In genomic region chr11:6607190-6607635, GRCh38 we compare ENCODE assay signal across 8 cellular contexts. TPM values are rescaled to one million over a fixed set of nuclear protein-coding genes. Genes with fewer than 3 reads are reported as not detected.
DNase-seq lines count a peak whose midpoint lies in the region; ATAC-seq and TF ChIP-seq lines count a peak whose summit lies in the region.

No MANE protein-coding gene starts in this region.

- peaks cover 37% of the 10 kb centered on the region for H3K36me3 ChIP-seq in CD4-positive, alpha-beta memory T cell (ENCODE audit: insufficient read depth, low read length)
- peaks cover 25% of the 10 kb centered on the region; the same call in 1 of the 2 replicates for H3K36me3 ChIP-seq in PC-3 (ENCODE audit: low read depth, low read length)

- CTCF ChIA-PET in CD4-positive, alpha-beta memory T cell (lab: Charles Lee; ENCODE audit: partially characterized antibody) = interaction anchor here (1.0 to 7.6 kb wide), 6 partner anchors 11 to 228 kb away, joined by 4 to 109 read pairs (median 4); partner anchors contain the start of genes MRPL17 and TPP1
- CTCF ChIA-PET in PC-3 (lab: Charles Lee) (no interaction called here), GM10248 (lab: Yijun Ruan, JAX) (interaction anchor here (0.9 to 3.8 kb wide), 4 partner anchors 11 to 89 kb away, joined by 3 to 22 read pairs (median 12); partner anchors contain the start of genes MRPL17 and TPP1)

- H3K27ac Mint-ChIP-seq in CD4-positive, alpha-beta memory T cell = peak overlapping the region in 5 of 7 donors; percentile 62 to 95 (median 87)
- H3K27ac Mint-ChIP-seq in osteocyte (ENCODE audit: unreplicated experiment) = no peak overlapping the region

- H3K4me1 ChIP-seq in CD4-positive, alpha-beta memory T cell (ENCODE audit: insufficient read depth, low read length) = peaks cover 73% of the 10 kb centered on the region
- H3K4me1 ChIP-seq in PC-3 (ENCODE audit: insufficient read depth, low read length) = peaks cover 37% of the 10 kb centered on the region

- no peaks in the 10 kb centered on the region for H3K27me3 Mint-ChIP-seq in CD4-positive, alpha-beta memory T cell
- H3K27me3 Mint-ChIP-seq in osteocyte (ENCODE audit: unreplicated experiment) = no peaks in the 10 kb centered on the region

- H3K9me2 ChIP-seq in PC-3 (replicated peaks; ENCODE audit: low read length) = no peaks in the 10 kb centered on the region

- no peak for ATAC-seq in PC-3
- no peak for ATAC-seq in HG03135 (IDR thresholded peaks at IDR 0.05; ENCODE audit: unreplicated experiment)
- ATAC-seq in stimulated activated naive CD8-positive, alpha-beta T cell treated with anti-CD3 and anti-CD28 coated beads, Interleukin-15, Interleukin-2, amounts not matched to agents 100 U/mL and 50 U/mL, for 24 hours = no peak

- POLR2A ChIA-PET in CD4-positive, alpha-beta memory T cell (lab: Charles Lee; ENCODE audit: partially characterized antibody) = interaction anchor here (0.9 to 9.6 kb wide), 6 partner anchors 10 to 126 kb away, joined by 3 to 172 read pairs (median 6); partner anchors contain the start of genes ARFIP2, MRPL17, TIMM10B and TPP1
- POLR2A ChIA-PET in PC-3 (lab: Charles Lee; ENCODE audit: unreplicated experiment) (no interaction called here), GM10248 (lab: Yijun Ruan, JAX) (interaction anchor here (1.4 kb wide), 1 partner anchor 76 kb away, joined by 4 read pairs; the partner anchor contains the start of gene MRPL17)

- peak overlapping the region in 5 of 8 donors; percentile 39 to 72 (median 51) for H3K4me3 Mint-ChIP-seq in CD4-positive, alpha-beta memory T cell
- H3K4me3 Mint-ChIP-seq in osteocyte (ENCODE audit: unreplicated experiment) = no peak overlapping the region

- H3K27me3 ChIP-seq in CD4-positive, alpha-beta memory T cell (ENCODE audit: insufficient read depth, low read length) = no peaks in the 10 kb centered on the region
- H3K27me3 ChIP-seq in PC-3 (ENCODE audit: low read length) = no peaks in the 10 kb centered on the region

- TF ChIP-seq CTCF in PC-3 (conservative IDR thresholded peaks at IDR 0.05; ENCODE audit: low read depth, low read length) (no peak), coronary artery (IDR thresholded peaks at IDR 0.05) (no peak), osteocyte (IDR thresholded peaks at IDR 0.05) (no peak), GM10248 (IDR thresholded peaks at IDR 0.05; ENCODE audit: control extremely low read depth, extremely low read depth, low read depth, missing control alignments) (no peak)

- no TSS peak for BruUV-seq in PC-3 (replicated peaks; lab: Mats Ljungman, UMichigan)

- H3K9me3 ChIP-seq in CD4-positive, alpha-beta memory T cell (ENCODE audit: control insufficient read depth in 1 of 2, low read length in 2 of 2) = no peaks in the 10 kb centered on the region
- H3K9me3 ChIP-seq in PC-3 (ENCODE audit: low read length) = no peaks in the 10 kb centered on the region

- intact Hi-C loops in CD4-positive, alpha-beta memory T cell (cut with micrococcal nuclease) = no loop called here
- intact Hi-C loops in PC-3 (cut with micrococcal nuclease) = loop anchor here (10.0 kb wide), 1 partner anchor 232 kb away; no protein-coding TSS in a partner anchor

- H3K9ac ChIP-seq in PC-3 (ENCODE audit: low read length) = no peak overlapping the region

- H3K79me2 ChIP-seq in PC-3 (ENCODE audit: low read length) = peaks cover 68% of the 10 kb centered on the region

- H3F3A ChIP-seq in PC-3 (ENCODE audit: low read length, unreplicated experiment) = peaks cover 5% of the 10 kb centered on the region

- H3K4me3 ChIP-seq in CD4-positive, alpha-beta memory T cell (ENCODE audit: low read length in 2 of 2) = no peak overlapping the region
- H3K4me3 ChIP-seq in PC-3 (ENCODE audit: low read length) = no peak overlapping the region
- peak overlapping the region; percentile 97 for H3K4me3 ChIP-seq in coronary artery

- DNase-seq in CD4-positive, alpha-beta memory T cell = peak in 1 of 5 donors; percentile 18
- DNase-seq in PC-3 (no peak), coronary artery (ENCODE audit: low spot score) (no peak), osteocyte (ENCODE audit: extremely low spot score, unreplicated experiment) (peak; percentile 13), GM10248 (ENCODE audit: extremely low spot score) (no peak), AG08396 (ENCODE audit: low spot score) (no peak)
- DNase-seq in stimulated activated naive CD8-positive, alpha-beta T cell treated with anti-CD3 and anti-CD28 coated beads, Interleukin-15, Interleukin-2, amounts not matched to agents 100 U/mL and 50 U/mL, for 24 hours = no peak

- H3K9me3 Mint-ChIP-seq in CD4-positive, alpha-beta memory T cell = no peaks in the 10 kb centered on the region
- H3K9me3 Mint-ChIP-seq in osteocyte (ENCODE audit: unreplicated experiment) = no peaks in the 10 kb centered on the region

- H3K4me1 Mint-ChIP-seq in CD4-positive, alpha-beta memory T cell = peaks cover 0 to 34% (median 29%) of the 10 kb centered on the region in 4 donors
- H3K4me1 Mint-ChIP-seq in osteocyte (ENCODE audit: unreplicated experiment) = peaks cover 23% of the 10 kb centered on the region

- peak overlapping the region; percentile 44 for H3K4me2 ChIP-seq in PC-3 (ENCODE audit: low read length)

- H3K27ac ChIP-seq in CD4-positive, alpha-beta memory T cell (ENCODE audit: low read depth, low read length) = peak overlapping the region; percentile 52
- H3K27ac ChIP-seq in PC-3 (ENCODE audit: low read length) = no peak overlapping the region
- peak overlapping the region; percentile 93 to 99 for H3K27ac ChIP-seq in coronary artery

- no peaks in the 10 kb centered on the region for H4K20me1 ChIP-seq in PC-3 (ENCODE audit: low read length)

- no peak overlapping the region for H2AFZ ChIP-seq in PC-3 (ENCODE audit: low read length)

- H3K36me3 Mint-ChIP-seq in CD4-positive, alpha-beta memory T cell = peaks cover 12 to 46% of the 10 kb centered on the region in 2 donors
- peaks cover 22% of the 10 kb centered on the region for H3K36me3 Mint-ChIP-seq in osteocyte (ENCODE audit: unreplicated experiment)

RNA-seq across cellular contexts. Expression of gene ILK, which starts 3.6 kb away (rescaled TPM):
- 100 to 1,000 TPM; 131 to 132 TPM for total RNA-seq in CD4-positive, alpha-beta memory T cell
- 100 to 1,000 TPM; 121 to 129 TPM for polyA plus RNA-seq in CD4-positive, alpha-beta memory T cell
- total RNA-seq in PC-3 (2014; rRNA removed) = 73.0 and 73.9 TPM in 2 replicates
- 192 and 209 TPM in 2 replicates for total RNA-seq in osteocyte

RNA-seq across cellular contexts. Expression of gene RRP8, which starts 3.8 kb away (rescaled TPM):
- 10 to 100 TPM; 29.9 to 36.0 TPM for total RNA-seq in CD4-positive, alpha-beta memory T cell
- polyA plus RNA-seq in CD4-positive, alpha-beta memory T cell = 10 to 100 TPM; 19.5 to 28.4 TPM
- total RNA-seq in PC-3 (2014; rRNA removed) = 15.1 and 16.9 TPM in 2 replicates
- 15.3 and 17.8 TPM in 2 replicates for total RNA-seq in osteocyte

RNA-seq across cellular contexts. Expression of gene TAF10, which starts 4.8 kb away (rescaled TPM):
- total RNA-seq in CD4-positive, alpha-beta memory T cell = 100 to 1,000 TPM; 116 to 120 TPM
- polyA plus RNA-seq in CD4-positive, alpha-beta memory T cell = 100 to 1,000 TPM; 171 to 367 TPM
- total RNA-seq in PC-3 (2014; rRNA removed) (102 and 128 TPM in 2 replicates), osteocyte (93.4 and 100 TPM in 2 replicates)

RNA-seq across cellular contexts. Expression of gene TPP1, which starts 12.0 kb away (rescaled TPM):
- 100 to 1,000 TPM; 194 to 198 TPM for total RNA-seq in CD4-positive, alpha-beta memory T cell
- polyA plus RNA-seq in CD4-positive, alpha-beta memory T cell = 100 to 1,000 TPM; 103 to 144 TPM
- total RNA-seq in PC-3 (2014; rRNA removed) = 21.6 and 48.3 TPM in 2 replicates
- 157 and 171 TPM in 2 replicates for total RNA-seq in osteocyte

RNA-seq across cellular contexts. Expression of gene DCHS1, which starts 48.4 kb away (rescaled TPM):
- total RNA-seq in CD4-positive, alpha-beta memory T cell = 1 to 10 TPM; 6.4 to 6.7 TPM
- polyA plus RNA-seq in CD4-positive, alpha-beta memory T cell = 1 to 10 TPM in 1 of 2 donors, under 1 TPM in 1; 0.47 to 2.5 TPM
- under 0.01 TPM in 1 of 2 replicates, not detected in the other for total RNA-seq in PC-3 (2014; rRNA removed)
- total RNA-seq in osteocyte = 63.0 and 63.3 TPM in 2 replicates
